9 cellular contexts compared by ENCODE assay signal in genomic region chr15:38254065-38254883, GRCh38. TPM values are rescaled to one million over a fixed set of nuclear protein-coding genes. Genes with fewer than 3 reads are reported as not detected.
DNase-seq lines count a peak whose midpoint lies in the region; ATAC-seq and FAIRE-seq lines count a peak whose summit lies in the region.
"Had no signal": no experiment of that assay in that cellular context is flagged by ENCODE, and none has a peak within 500 bp of the region (broad histone marks: within the 10 kb centered on the region; RNA-seq: fewer than 3 reads in every experiment).

No MANE protein-coding gene starts in this region.

- no peak for FAIRE-seq in small intestine (lab: Jason Lieb, UNC)
- FAIRE-seq: colon had no signal

- H3K27ac ChIP-seq in small intestine (ENCODE audit: low read depth in 1 of 2, low read length in 1 of 2), result peak overlapping the region in 1 of 2 donors; percentile 48

- peaks cover 5% of the 10 kb centered on the region for H3K27me3 Mint-ChIP-seq in IgD-negative memory B cell

- no peaks in the 10 kb centered on the region for H3K27me3 ChIP-seq in small intestine (ENCODE audit: control insufficient read depth in 2 of 2, insufficient read depth in 2 of 2, low read length in 2 of 2)

- H3K27ac Mint-ChIP-seq in IgD-negative memory B cell, result peak overlapping the region; percentile 69 to 92 (median 82)

- H3K36me3 Mint-ChIP-seq in IgD-negative memory B cell, result no peaks in the 10 kb centered on the region

- H3K4me1 Mint-ChIP-seq in IgD-negative memory B cell, result peaks cover 20 to 24% (median 22%) of the 10 kb centered on the region in 3 donors

- ATAC-seq in GM21447 (IDR thresholded peaks at IDR 0.05; ENCODE audit: unreplicated experiment), result peak; percentile 44
- no peak for ATAC-seq in GM19351 (IDR thresholded peaks at IDR 0.05; ENCODE audit: unreplicated experiment)

- WGBS in small intestine, 3 donors, result 1 to 2% (median 2%) methylated on average over 14 of the region's 14 CpGs

- H3K9me3 ChIP-seq in small intestine (ENCODE audit: control insufficient read depth, low read depth), result no peaks in the 10 kb centered on the region

- no peaks in the 10 kb centered on the region for H3K36me3 ChIP-seq in small intestine (ENCODE audit: control insufficient read depth in 2 of 2, insufficient read depth in 2 of 2, low read length in 2 of 2)

- peak overlapping the region in 1 of 2 donors; percentile 90 for H3K4me3 ChIP-seq in small intestine (ENCODE audit: low read depth in 1 of 2, low read length in 2 of 2)

- no peaks in the 10 kb centered on the region for H3K9me3 Mint-ChIP-seq in IgD-negative memory B cell

- in situ Hi-C loops in T47D (cut with HindIII; ENCODE audit: low pct_unique_long_range_greater_than_20kb, low sequenced_read_pairs), result no loop called here

- H3K4me3 Mint-ChIP-seq in IgD-negative memory B cell, result peak overlapping the region; percentile 78 to 92 (median 84)

- H3K4me1 ChIP-seq in small intestine (ENCODE audit: control insufficient read depth in 2 of 2, insufficient read depth in 1 of 2, low read depth in 1 of 2, low read length in 1 of 2), result no peaks in the 10 kb centered on the region

- peak; percentile 63 for DNase-seq in Daoy (ENCODE audit: low read depth)
- DNase-seq in SHP77 (lab: John Stamatoyannopoulos, UW), result peak; percentile 61 to 75
- peak; percentile 58 to 61 for DNase-seq in T47D (ENCODE audit: low read depth in 1 of 2, low spot score in 1 of 2)
- peak; percentile 75 for DNase-seq in inferior parietal cortex (ENCODE audit: extremely low spot score)
- peak; percentile 62 for DNase-seq in small intestine

RNA-seq across cellular contexts. Expression of gene SPRED1, which starts 1.6 kb away (rescaled TPM):
- total RNA-seq in Daoy (2014; rRNA removed; shearing (Covaris generic)), result 15.9 and 17.5 TPM in 2 replicates
- polyA plus RNA-seq in IgD-negative memory B cell (0.14 TPM), small intestine (1 to 10 TPM in 2 of 3 donors, under 1 TPM in 1; 0.89 to 4.0 (median 3.0) TPM)
